In genomic region chr9:37080165-37080627, GRCh38 we compare ENCODE assay signal across 10 cellular contexts. TPM values are rescaled to one million over a fixed set of nuclear protein-coding genes. Genes with fewer than 3 reads are reported as not detected.
DNase-seq lines count a peak whose midpoint lies in the region; ATAC-seq and TF ChIP-seq lines count a peak whose summit lies in the region.
"Not testable (repeated sequence)": the region's sequence is repeated elsewhere in the genome, so short reads cannot be mapped to it uniquely, and the experiment has no call there.
"Had no signal": no experiment of that assay in that cellular context is flagged by ENCODE, and none has a peak within 500 bp of the region (broad histone marks: within the 10 kb centered on the region; RNA-seq: fewer than 3 reads in every experiment).

No MANE protein-coding gene starts in this region.

- H3K9me3 Mint-ChIP-seq in activated B cell treated with CpG ODN at 0.5 μM for 24 hours, type B pancreatic cell: not testable (repeated sequence)

- H4K20me1 ChIP-seq in KMS-11 (ENCODE audit: insufficient read depth) = not testable (repeated sequence)

- TF ChIP-seq CTCF in GM12864 (IDR thresholded peaks at IDR 0.05; ENCODE audit: low read depth, low read length, missing control alignments); KMS-11 (conservative IDR thresholded peaks at IDR 0.05; ENCODE audit: low read depth, low read length); activated B cell treated with CpG ODN at 0.5 μM for 24 hours (IDR thresholded peaks at IDR 0.05); choroid plexus epithelial cell (conservative IDR thresholded peaks at IDR 0.05; ENCODE audit: low read depth, low read length); type B pancreatic cell (conservative IDR thresholded peaks at IDR 0.05): not testable (repeated sequence)

- H3K36me3 Mint-ChIP-seq in activated B cell treated with CpG ODN at 0.5 μM for 24 hours (ENCODE audit: low read depth) = peaks cover 22% of the 10 kb centered on the region
- not testable (repeated sequence) for H3K36me3 Mint-ChIP-seq in type B pancreatic cell

- CTCF ChIA-PET in activated B cell treated with CpG ODN at 0.5 μM for 24 hours (lab: Charles Lee) = interaction anchor here (0.5 to 1.3 kb wide), 5 partner anchors 54 to 447 kb away, joined by 3 read pairs; no protein-coding TSS in a partner anchor

- intact Hi-C loops in activated B cell treated with CpG ODN at 0.5 μM for 24 hours (cut with micrococcal nuclease) = loop anchor here (5.0 kb wide), 1 partner anchor 242 kb away; no protein-coding TSS in a partner anchor

- peak overlapping the region; percentile 89 for H3K9ac ChIP-seq in KMS-11

- H3K27ac Mint-ChIP-seq in activated B cell treated with CpG ODN at 0.5 μM for 24 hours (peak overlapping the region; percentile 95), type B pancreatic cell (peak overlapping the region; percentile 94)

- peak overlapping the region; percentile 71 for H3K4me2 ChIP-seq in KMS-11

- H3K4me1 ChIP-seq in KMS-11 (ENCODE audit: low read depth, poor library complexity, severe bottlenecking) = peaks cover 18% of the 10 kb centered on the region
- not testable (repeated sequence) for H3K4me1 ChIP-seq in iPS DF 6.9 (ENCODE audit: control insufficient read depth, insufficient read depth, low read length); neuron (ENCODE audit: insufficient read depth, low read length)

- peak overlapping the region; percentile 61 for H3K27ac ChIP-seq in KMS-11
- not testable (repeated sequence) for H3K27ac ChIP-seq in iPS DF 6.9 (ENCODE audit: low read length)

- H3K79me2 ChIP-seq in KMS-11 (ENCODE audit: insufficient read depth, low read depth) = peaks cover 28% of the 10 kb centered on the region; the same call in 1 of the 2 replicates

- not testable (repeated sequence) for H3K36me3 ChIP-seq in KMS-11 (ENCODE audit: insufficient read depth); iPS DF 6.9 (ENCODE audit: control insufficient read depth, insufficient read depth, low read length); neuron (ENCODE audit: insufficient read depth, low read length)

- not testable (repeated sequence) for DNase-seq in GM12864 (ENCODE audit: low read depth); activated B cell treated with CpG ODN at 0.5 μM for 24 hours; iPS DF 6.9 (ENCODE audit: low read depth, low spot score); type B pancreatic cell (ENCODE audit: extremely low spot score, unreplicated experiment)
- DNase-seq in choroid plexus epithelial cell (ENCODE audit: low read depth) = peak; percentile 23

- no CpG with 5 or more reads among the region's 32 CpGs for WGBS in iPS DF 6.9 (ENCODE audit: insufficient coverage, insufficient read length)

- H3K4me3 Mint-ChIP-seq in activated B cell treated with CpG ODN at 0.5 μM for 24 hours = peak overlapping the region; percentile 94
- H3K4me3 Mint-ChIP-seq in type B pancreatic cell = peak overlapping the region; percentile 99

- H3K4me3 ChIP-seq in GM12864 (ENCODE audit: low read depth, low read length) (peak overlapping the region; percentile 89), choroid plexus epithelial cell (ENCODE audit: low read depth, low read length) (peak overlapping the region; percentile 96), iPS DF 6.9 (ENCODE audit: low read length) (peak overlapping the region; percentile 99), neuron (ENCODE audit: low read length) (peak overlapping the region; percentile 76)
- H3K4me3 ChIP-seq in KMS-11 (IDR thresholded peaks at IDR 0.05; ENCODE audit: insufficient read depth, low read depth, low read length) = not testable (repeated sequence)

- H3K4me1 Mint-ChIP-seq in activated B cell treated with CpG ODN at 0.5 μM for 24 hours = peaks cover 78% of the 10 kb centered on the region
- peaks cover 14% of the 10 kb centered on the region for H3K4me1 Mint-ChIP-seq in type B pancreatic cell (ENCODE audit: unreplicated experiment)

- H3K27me3 Mint-ChIP-seq in activated B cell treated with CpG ODN at 0.5 μM for 24 hours = not testable (repeated sequence)
- H3K27me3 Mint-ChIP-seq in type B pancreatic cell = peaks cover 23% of the 10 kb centered on the region

- H3K27me3 ChIP-seq in KMS-11 (ENCODE audit: insufficient read depth, low read depth); iPS DF 6.9 (ENCODE audit: control insufficient read depth, insufficient read depth, low read length); neuron (ENCODE audit: insufficient read depth, low read length): not testable (repeated sequence)

- ATAC-seq in HG02588 (IDR thresholded peaks at IDR 0.05; ENCODE audit: unreplicated experiment) = peak; percentile 12
- not testable (repeated sequence) for ATAC-seq in activated B cell treated with CpG ODN at 0.5 μM for 24 hours (ENCODE audit: low read depth)

- H2AFZ ChIP-seq in KMS-11 (ENCODE audit: low read depth) = peak overlapping the region; percentile 97
- peak overlapping the region; percentile 57 for H2AFZ ChIP-seq in neuron (ENCODE audit: low read depth, low read length)

- POLR2A ChIA-PET in activated B cell treated with CpG ODN at 0.5 μM for 24 hours (lab: Charles Lee) = interaction anchor here (0.6 to 7.3 kb wide), 18 partner anchors 16 to 262 kb away, joined by 3 to 54 read pairs (median 4); partner anchors contain the start of genes PAX5 and ZCCHC7

- H3K9me3 ChIP-seq in iPS DF 6.9 (ENCODE audit: control insufficient read depth, insufficient read depth, low read length); neuron (ENCODE audit: low read length): not testable (repeated sequence)

RNA-seq across cellular contexts. Expression of gene ZCCHC7, which starts 40.2 kb away (rescaled TPM):
- 70.3 and 70.8 TPM in 2 replicates for total RNA-seq in activated B cell treated with CpG ODN at 0.5 μM for 24 hours
- total RNA-seq in type B pancreatic cell (ENCODE audit: low replicate concordance) = 20.3 and 23.0 TPM in 2 replicates

RNA-seq across cellular contexts. Expression of gene PAX5, which starts 46.1 kb away (rescaled TPM):
- 580 and 619 TPM in 2 replicates for total RNA-seq in activated B cell treated with CpG ODN at 0.5 μM for 24 hours
- not detected in 2 replicates for total RNA-seq in type B pancreatic cell (ENCODE audit: low replicate concordance)
- total RNA-seq: dermis microvascular lymphatic vessel endothelial cell, NCI-H460 had no signal

Comparison
In these comparisons a context has a peak if more than half of its experiments do, and no peak if none do; other contexts are left out.
1. RNA of gene PAX5, which starts 46.1 kb away (total RNA-seq): 580 to 619 TPM in activated B cell treated with CpG ODN at 0.5 μM for 24 hours; not detected in type B pancreatic cell; every median in the first group is over 100 times any median in the second.